In genomic region chr22:40385041-40385782, GRCh38 we compare ENCODE assay signal across 10 cellular contexts. TPM values are rescaled to one million over a fixed set of nuclear protein-coding genes. Genes with fewer than 3 reads are reported as not detected.
DNase-seq lines count a peak whose midpoint lies in the region; ATAC-seq and TF ChIP-seq lines count a peak whose summit lies in the region.
"Had no signal": no experiment of that assay in that cellular context is flagged by ENCODE, and none has a peak within 500 bp of the region (broad histone marks: within the 10 kb centered on the region; RNA-seq: fewer than 3 reads in every experiment).

No MANE protein-coding gene starts in this region.

- H3K4me3 ChIP-seq in left lung, result no peak overlapping the region

- peak; percentile 69 for ATAC-seq in GM21737 (IDR thresholded peaks at IDR 0.05; ENCODE audit: unreplicated experiment)
- ATAC-seq in left lung, result peak; percentile 57
- ATAC-seq in GM19328 (IDR thresholded peaks at IDR 0.05; ENCODE audit: unreplicated experiment), result no peak
- no peak for ATAC-seq in HG03135 (IDR thresholded peaks at IDR 0.05; ENCODE audit: unreplicated experiment)
- no peak for ATAC-seq in GM21528 (IDR thresholded peaks at IDR 0.05; ENCODE audit: low FRiP score, unreplicated experiment)

- peaks cover 0 to 43% of the 10 kb centered on the region in 2 donors for H3K4me1 ChIP-seq in left lung

- no peaks in the 10 kb centered on the region for H3K27me3 ChIP-seq in left lung

- DNase-seq in CD14-positive monocyte (ENCODE audit: low spot score) (no peak), left lung (no peak), C1 segment of cervical spinal cord (lab: John Stamatoyannopoulos, UW) (no peak)
- DNase-seq: H7, NCI-H1105 treated with DMSO at 0.1 percent for 48 hours had no signal

- H3K36me3 Mint-ChIP-seq in CD14-positive monocyte, result peaks cover 19 to 21% of the 10 kb centered on the region in 2 donors

- H3K4me1 Mint-ChIP-seq in CD14-positive monocyte, result peaks cover 30% of the 10 kb centered on the region

- H3K27ac ChIP-seq in VCaP (peak overlapping the region; percentile 86), left lung (peak overlapping the region; percentile 3 to 65)

- TF ChIP-seq CTCF in CD14-positive monocyte (IDR thresholded peaks at IDR 0.05), result no peak
- TF ChIP-seq CTCF in VCaP (conservative IDR thresholded peaks at IDR 0.05), result no peak
- TF ChIP-seq CTCF in left lung (IDR thresholded peaks at IDR 0.05), result no peak

- H3K4me3 Mint-ChIP-seq in CD14-positive monocyte, result peak overlapping the region; percentile 73 to 88

- no peaks in the 10 kb centered on the region for H3K36me3 ChIP-seq in left lung

- H3K27ac Mint-ChIP-seq in CD14-positive monocyte, result peak overlapping the region; percentile 6 to 86 (median 54)

- no peaks in the 10 kb centered on the region for H3K9me3 ChIP-seq in left lung

- peaks cover 0 to 2% (median 0%) of the 10 kb centered on the region in 7 donors for H3K9me3 Mint-ChIP-seq in CD14-positive monocyte

- intact Hi-C loops in CD14-positive monocyte (cut with micrococcal nuclease) (no loop called here), left lung (cut with DNase I) (no loop called here)

- H3K27me3 Mint-ChIP-seq in CD14-positive monocyte (ENCODE audit: low read depth in 3 of 3), result no peaks in the 10 kb centered on the region

RNA-seq across cellular contexts. Expression of gene SGSM3, which starts 14.8 kb away (rescaled TPM):
- 10 to 100 TPM; 27.9 to 29.1 TPM for polyA plus RNA-seq in CD14-positive monocyte
- 10 to 100 TPM; 66.9 to 76.7 TPM for total RNA-seq in left lung

RNA-seq across cellular contexts. Expression of gene ADSL, which starts 38.9 kb away (rescaled TPM):
- polyA plus RNA-seq in CD14-positive monocyte, result 10 to 100 TPM; 65.1 to 82.3 TPM
- 10 to 100 TPM; 40.4 to 53.1 TPM for total RNA-seq in left lung

Comparison
In these comparisons a context has a peak if more than half of its experiments do, and no peak if none do; other contexts are left out.
1. ATAC-seq: peak in GM21737 (single experiment) and left lung (single experiment); none in GM19328 (single experiment), HG03135 (single experiment) and GM21528 (single experiment).